Comparison of ENCODE assay signal across 9 cellular contexts in genomic region chr12:47277071-47277408, GRCh38.
DNase-seq lines count a peak whose midpoint lies in the region; ATAC-seq and TF ChIP-seq lines count a peak whose summit lies in the region.
"Had no signal": no experiment of that assay in that cellular context is flagged by ENCODE, and none has a peak within 500 bp of the region (broad histone marks: within the 10 kb centered on the region; RNA-seq: fewer than 3 reads in every experiment).

No MANE protein-coding gene starts in this region.

- no peak for ATAC-seq in GM21423 (IDR thresholded peaks at IDR 0.05; ENCODE audit: unreplicated experiment)

- peaks cover 90% of the 10 kb centered on the region for H3K4me1 Mint-ChIP-seq in activated T-cell treated with anti-CD3 and anti-CD28 coated beads, Interleukin-2, amount 50 U/mL, for 24 hours (ENCODE audit: low read depth)
- peaks cover 32 to 38% of the 10 kb centered on the region in 2 donors for H3K4me1 Mint-ChIP-seq in immature natural killer cell

- peak overlapping the region; percentile 25 for H3K4me3 Mint-ChIP-seq in activated T-cell treated with anti-CD3 and anti-CD28 coated beads, Interleukin-2, amount 50 U/mL, for 24 hours
- H3K4me3 Mint-ChIP-seq in immature natural killer cell, result peak overlapping the region; percentile 61 to 81 (median 73)

- H3K9me2 ChIP-seq in SU-DHL-6 (replicated peaks; ENCODE audit: insufficient read depth, low read length), result no peaks in the 10 kb centered on the region

- peaks cover 10 to 35% (median 24%) of the 10 kb centered on the region in 4 donors for H3K4me1 ChIP-seq in transverse colon

- no peak for DNase-seq in activated T-cell treated with anti-CD3 and anti-CD28 coated beads, Interleukin-2, amount 50 U/mL, for 24 hours
- DNase-seq in activated T-cell treated with anti-CD3 and anti-CD28 coated beads for 4 hours (no peak), immature natural killer cell (no peak), transverse colon (no peak), COLO668 (lab: John Stamatoyannopoulos, UW; ENCODE audit: unreplicated experiment) (no peak)
- no peak for DNase-seq in stimulated activated naive CD4-positive, alpha-beta T cell treated with Interleukin-2 at 50 U/mL for 16 hours (lab: John Stamatoyannopoulos, UW)
- DNase-seq: NCI-H146 had no signal

- no peaks in the 10 kb centered on the region for H3K36me3 Mint-ChIP-seq in activated T-cell treated with anti-CD3 and anti-CD28 coated beads, Interleukin-2, amount 50 U/mL, for 24 hours (ENCODE audit: low read depth)
- H3K36me3 Mint-ChIP-seq in immature natural killer cell, result peaks cover 0 to 8% (median 0%) of the 10 kb centered on the region in 3 donors

- in situ Hi-C loops in transverse colon (cut with MboI; ENCODE audit: low pct_ligation_motif_present in 1 of 4, low pct_unique_long_range_greater_than_20kb in 1 of 4, low sequenced_read_pairs in 3 of 4), result no loop called here

- H4K20me1 ChIP-seq in SU-DHL-6 (ENCODE audit: low read depth, low read length), result no peaks in the 10 kb centered on the region

- no peaks in the 10 kb centered on the region for H3K27me3 Mint-ChIP-seq in activated T-cell treated with anti-CD3 and anti-CD28 coated beads, Interleukin-2, amount 50 U/mL, for 24 hours
- H3K27me3 Mint-ChIP-seq in immature natural killer cell (ENCODE audit: low read depth in 3 of 3), result peaks cover 0 to 5% (median 0%) of the 10 kb centered on the region in 3 donors

- no peaks in the 10 kb centered on the region for H3K9me3 ChIP-seq in SU-DHL-6 (ENCODE audit: insufficient read depth, low read length)
- H3K9me3 ChIP-seq in transverse colon, result no peaks in the 10 kb centered on the region

- H3K27me3 ChIP-seq in SU-DHL-6 (ENCODE audit: low read length), result no peaks in the 10 kb centered on the region
- no peaks in the 10 kb centered on the region for H3K27me3 ChIP-seq in transverse colon

- H3F3A ChIP-seq in SU-DHL-6 (ENCODE audit: insufficient read depth), result peaks cover 7% of the 10 kb centered on the region

- peak overlapping the region; percentile 10; the same call in 1 of the 2 replicates for H3K9ac ChIP-seq in SU-DHL-6 (ENCODE audit: low read length)

- peaks cover 5% of the 10 kb centered on the region for H3K9me3 Mint-ChIP-seq in activated T-cell treated with anti-CD3 and anti-CD28 coated beads, Interleukin-2, amount 50 U/mL, for 24 hours
- H3K9me3 Mint-ChIP-seq in immature natural killer cell, result no peaks in the 10 kb centered on the region

- H3K27ac ChIP-seq in SU-DHL-6 (ENCODE audit: low read depth, low read length) (peak overlapping the region; percentile 44; the same call in 1 of the 2 replicates), transverse colon (peak overlapping the region; percentile 73 to 82 (median 76))

- H3K4me2 ChIP-seq in SU-DHL-6 (ENCODE audit: low read depth, low read length, poor library complexity, severe bottlenecking), result peak overlapping the region; percentile 40

- TF ChIP-seq EP300 in transverse colon (IDR thresholded peaks at IDR 0.05; ENCODE audit: low read depth), result no peak

- no peaks in the 10 kb centered on the region for H3K79me2 ChIP-seq in SU-DHL-6 (ENCODE audit: insufficient read depth, low read length)

- peak overlapping the region; percentile 77 for H2AFZ ChIP-seq in SU-DHL-6 (ENCODE audit: low read depth, low read length, severe bottlenecking)

- 5% methylated on average over 1 of the region's 1 CpG; no CpG with 5 or more reads in 1 of the 2 donors for WGBS in transverse colon (ENCODE audit: low coverage in 1 of 2), 2 donors

- no peak for TF ChIP-seq POLR2A in transverse colon (IDR thresholded peaks at IDR 0.05)

- peak overlapping the region; percentile 89 for H3K27ac Mint-ChIP-seq in activated T-cell treated with anti-CD3 and anti-CD28 coated beads, Interleukin-2, amount 50 U/mL, for 24 hours
- H3K27ac Mint-ChIP-seq in immature natural killer cell, result peak overlapping the region; percentile 90 to 99 (median 93)

- intact Hi-C loops in transverse colon (cut with DNase I; ENCODE audit: low total_unique reads), result no loop called here

- H3K4me3 ChIP-seq in SU-DHL-6 (ENCODE audit: insufficient read depth, low read length, poor library complexity, severe bottlenecking) (no peak overlapping the region), transverse colon (no peak overlapping the region)

- H3K36me3 ChIP-seq in SU-DHL-6 (ENCODE audit: low read length) (no peaks in the 10 kb centered on the region), transverse colon (no peaks in the 10 kb centered on the region)

- no peak for TF ChIP-seq CTCF in SU-DHL-6 (IDR thresholded peaks at IDR 0.05; ENCODE audit: insufficient read depth, low read length, poor library complexity, severe bottlenecking)
- TF ChIP-seq CTCF in transverse colon (IDR thresholded peaks at IDR 0.05), result no peak
